15 cellular contexts compared by ENCODE assay signal in the genomic region with DNA sequence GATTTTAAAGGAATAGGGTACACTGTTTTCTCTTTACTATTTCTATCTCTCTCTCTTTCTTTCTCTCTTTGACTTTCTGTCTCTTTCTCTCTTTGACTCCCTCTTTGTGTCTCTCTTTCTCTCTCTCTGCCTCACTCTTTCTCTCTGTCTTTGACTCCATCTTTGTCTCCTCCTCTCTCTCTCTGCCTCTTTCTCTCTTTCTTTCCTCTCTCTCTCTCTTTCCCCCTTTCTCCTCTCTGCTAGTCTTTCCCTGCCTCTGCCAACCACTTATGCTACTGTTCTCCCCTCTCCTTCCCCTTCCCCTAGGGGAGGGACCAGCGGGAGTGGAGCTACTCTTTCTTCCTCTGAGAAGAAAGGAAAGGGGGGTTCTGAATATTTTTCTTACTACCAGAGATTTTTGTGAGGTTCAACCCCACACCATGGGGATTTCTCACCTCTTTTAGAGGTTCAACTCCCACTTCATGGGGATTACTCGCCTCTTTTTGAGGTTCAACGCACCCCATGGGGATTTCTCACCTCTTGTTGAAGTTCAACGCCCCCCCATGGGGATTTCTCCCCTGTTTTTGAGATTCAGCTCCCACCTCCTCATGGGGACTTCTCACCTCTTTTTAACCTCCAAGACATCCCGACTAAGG.
DNase-seq lines count a peak whose midpoint lies in the region; ATAC-seq and TF ChIP-seq lines count a peak whose summit lies in the region.
"Had no signal": no experiment of that assay in that cellular context is flagged by ENCODE, and none has a peak within 500 bp of the region (broad histone marks: within the 10 kb centered on the region; RNA-seq: fewer than 3 reads in every experiment).

No MANE protein-coding gene starts in this region.

- intact Hi-C loops in CD8-positive, alpha-beta T cell (cut with DNase I, micrococcal nuclease): loop anchor here (10.0 kb wide), 1 partner anchor 731 kb away; no protein-coding TSS in a partner anchor

- no peak for ATAC-seq in CD8-positive, alpha-beta T cell
- ATAC-seq: HCT116, right lobe of liver had no signal

- H3K18ac ChIP-seq in trophoblast cell (ENCODE audit: low read length): no peak overlapping the region

- H4K12ac ChIP-seq in trophoblast cell (ENCODE audit: low read depth, low read length): no peak overlapping the region

- CTCF ChIA-PET in CD8-positive, alpha-beta T cell (lab: Charles Lee): interaction anchor here (0.6 kb wide), 1 partner anchor 13 kb away, joined by 3 read pairs; no protein-coding TSS in a partner anchor

- H2BK120ac ChIP-seq in trophoblast cell (ENCODE audit: insufficient read depth, low read length, poor library complexity): no peak overlapping the region

- POLR2A ChIA-PET in CD8-positive, alpha-beta T cell (lab: Charles Lee): no interaction called here

- H3K9me3 Mint-ChIP-seq in endothelial cell (ENCODE audit: unreplicated experiment): no peaks in the 10 kb centered on the region
- H3K9me3 Mint-ChIP-seq in CD8-positive, alpha-beta T cell: no peaks in the 10 kb centered on the region

- no peak overlapping the region for H2BK12ac ChIP-seq in trophoblast cell (ENCODE audit: low read length)

- no peak overlapping the region for H2AK5ac ChIP-seq in trophoblast cell (ENCODE audit: low read length)

- H3K14ac ChIP-seq in trophoblast cell (ENCODE audit: low read length): no peak overlapping the region

- H3K36me3 Mint-ChIP-seq in endothelial cell (ENCODE audit: low read depth, unreplicated experiment): peaks cover 12% of the 10 kb centered on the region
- peaks cover 21% of the 10 kb centered on the region for H3K36me3 Mint-ChIP-seq in CD8-positive, alpha-beta T cell

- H2BK5ac ChIP-seq in trophoblast cell (ENCODE audit: low read depth, low read length, poor library complexity): no peak overlapping the region

- H3K4me1 Mint-ChIP-seq in endothelial cell (ENCODE audit: unreplicated experiment): peaks cover 24% of the 10 kb centered on the region
- no peaks in the 10 kb centered on the region for H3K4me1 Mint-ChIP-seq in CD8-positive, alpha-beta T cell (ENCODE audit: low read depth)
- H3K4me1 Mint-ChIP-seq: CD4-positive, CD25-positive, alpha-beta regulatory T cell had no signal

- no peak overlapping the region for H4K91ac ChIP-seq in trophoblast cell (ENCODE audit: low read depth, low read length)

- H3K4me3 Mint-ChIP-seq in endothelial cell (ENCODE audit: unreplicated experiment): no peak overlapping the region
- H3K4me3 Mint-ChIP-seq in CD8-positive, alpha-beta T cell: no peak overlapping the region
- H3K4me3 Mint-ChIP-seq: CD4-positive, CD25-positive, alpha-beta regulatory T cell had no signal

- no peak overlapping the region for H3K23ac ChIP-seq in trophoblast cell (ENCODE audit: low read length)

- H4K8ac ChIP-seq in trophoblast cell (ENCODE audit: low read depth, low read length): no peak overlapping the region

- DNase-seq in GM13977 (ENCODE audit: low spot score) (no peak), endothelial cell (ENCODE audit: low spot score) (no peak), trophoblast cell (no peak), HT-29 (ENCODE audit: low spot score) (no peak), NCI-H345 (lab: John Stamatoyannopoulos, UW) (no peak)
- DNase-seq in CD8-positive, alpha-beta T cell: no peak
- DNase-seq: activated effector memory CD4-positive, alpha-beta T cell treated with anti-CD3 and anti-CD28 coated beads, Interleukin-2, amount 50 U/mL, for 16 hours; CD4-positive, CD25-positive, alpha-beta regulatory T cell; central memory CD4-positive, alpha-beta T cell; erythroblast; MV-4-11; NCI-H446; right lobe of liver had no signal

- H3K27ac Mint-ChIP-seq in endothelial cell (ENCODE audit: unreplicated experiment): peak overlapping the region; percentile 74
- no peak overlapping the region for H3K27ac Mint-ChIP-seq in CD8-positive, alpha-beta T cell

- H3K27ac ChIP-seq in HUES6 (ENCODE audit: low read depth, low read length) (peak overlapping the region; percentile 9; the same call in 1 of the 2 replicates), trophoblast cell (ENCODE audit: low read depth, low read length) (no peak overlapping the region)
- no peak overlapping the region for H3K27ac ChIP-seq in CD8-positive, alpha-beta T cell (ENCODE audit: low read depth, low read length)
- H3K27ac ChIP-seq: right lobe of liver had no signal

- peak overlapping the region; percentile 54 for H3K4me3 ChIP-seq in HUES6 (ENCODE audit: low read depth, low read length)
- H3K4me3 ChIP-seq in trophoblast cell (ENCODE audit: low read depth, low read length): no peak overlapping the region
- no peak overlapping the region for H3K4me3 ChIP-seq in CD8-positive, alpha-beta T cell (ENCODE audit: low read depth, low read length)
- H3K4me3 ChIP-seq: right lobe of liver had no signal

- peaks cover 2% of the 10 kb centered on the region for H3K27me3 Mint-ChIP-seq in endothelial cell (ENCODE audit: unreplicated experiment)
- H3K27me3 Mint-ChIP-seq in CD8-positive, alpha-beta T cell (ENCODE audit: low read depth): no peaks in the 10 kb centered on the region
- H3K27me3 Mint-ChIP-seq: CD4-positive, CD25-positive, alpha-beta regulatory T cell had no signal

- peak overlapping the region; percentile 38 for H3K4me2 ChIP-seq in trophoblast cell (ENCODE audit: low read length)

- H3K27me3 ChIP-seq in HUES6 (ENCODE audit: control insufficient read depth, insufficient read depth, low read length) (no peaks in the 10 kb centered on the region), trophoblast cell (ENCODE audit: insufficient read depth, low read length) (no peaks in the 10 kb centered on the region)
- H3K27me3 ChIP-seq in CD8-positive, alpha-beta T cell (ENCODE audit: insufficient read depth, low read length): no peaks in the 10 kb centered on the region
- H3K27me3 ChIP-seq: right lobe of liver had no signal

- no peak overlapping the region for H2AFZ ChIP-seq in trophoblast cell (ENCODE audit: insufficient read depth, low read length, poor library complexity)

- no CpG with 5 or more reads among the region's 5 CpGs for WGBS in trophoblast cell (ENCODE audit: extremely low coverage, insufficient coverage, insufficient read length)

- in situ Hi-C loops in GM13977 (cut with MboI; ENCODE audit: low pct_unique_long_range_greater_than_20kb, low sequenced_read_pairs, unreplicated experiment): no loop called here

- H3K79me2 ChIP-seq in trophoblast cell (ENCODE audit: control insufficient read depth, insufficient read depth, low read length, poor library complexity): no peaks in the 10 kb centered on the region

- H3K9me3 ChIP-seq in HUES6 (ENCODE audit: control insufficient read depth, insufficient read depth, low read depth, low read length): no peaks in the 10 kb centered on the region
- H3K9me3 ChIP-seq in trophoblast cell (ENCODE audit: insufficient read depth, low read depth, low read length): no peaks in the 10 kb centered on the region
- no peaks in the 10 kb centered on the region for H3K9me3 ChIP-seq in CD8-positive, alpha-beta T cell (ENCODE audit: low read length)
- H3K9me3 ChIP-seq: right lobe of liver had no signal

- TF ChIP-seq CTCF in GM13977 (IDR thresholded peaks at IDR 0.05; ENCODE audit: extremely low read depth, insufficient read depth, missing control alignments): peak; percentile 17
- no peak for TF ChIP-seq CTCF in endothelial cell (IDR thresholded peaks at IDR 0.05; ENCODE audit: unreplicated experiment)
- TF ChIP-seq CTCF in CD8-positive, alpha-beta T cell (IDR thresholded peaks at IDR 0.05): no peak

- H3K36me3 ChIP-seq in HUES6 (ENCODE audit: control insufficient read depth, insufficient read depth, low read length) (no peaks in the 10 kb centered on the region), trophoblast cell (ENCODE audit: control insufficient read depth in 1 of 2, insufficient read depth in 2 of 2, low read length in 2 of 2) (no peaks in the 10 kb centered on the region)
- no peaks in the 10 kb centered on the region for H3K36me3 ChIP-seq in CD8-positive, alpha-beta T cell (ENCODE audit: insufficient read depth, low read length)
- H3K36me3 ChIP-seq: right lobe of liver had no signal

- H3K4me1 ChIP-seq in HUES6 (ENCODE audit: control insufficient read depth, insufficient read depth, low read length) (peaks cover 32% of the 10 kb centered on the region), trophoblast cell (ENCODE audit: control insufficient read depth in 1 of 2, insufficient read depth in 2 of 2, low read length in 2 of 2) (peaks cover 0 to 4% of the 10 kb centered on the region in 2 experiments)
- no peaks in the 10 kb centered on the region for H3K4me1 ChIP-seq in CD8-positive, alpha-beta T cell (ENCODE audit: insufficient read depth, low read length)
- H3K4me1 ChIP-seq: right lobe of liver had no signal

- H3K4ac ChIP-seq in trophoblast cell (ENCODE audit: low read depth, low read length): no peak overlapping the region

- H3K9ac ChIP-seq in HUES6 (ENCODE audit: low read length): no peak overlapping the region
- H3K9ac ChIP-seq in trophoblast cell (ENCODE audit: low read length): no peak overlapping the region

- H3K79me1 ChIP-seq in trophoblast cell (ENCODE audit: low read length): no peaks in the 10 kb centered on the region
